9 cellular contexts compared by ENCODE assay signal in genomic region chr12:47775100-47775911, GRCh38. TPM values are rescaled to one million over a fixed set of nuclear protein-coding genes. Genes with fewer than 3 reads are reported as not detected.
A peak's percentile ranks its signal among the peaks of the same experiment; 100 is the strongest.
DNase-seq lines count a peak whose midpoint lies in the region; ATAC-seq and TF ChIP-seq lines count a peak whose summit lies in the region.
"Had no signal": no experiment of that assay in that cellular context is flagged by ENCODE, and none has a peak within 500 bp of the region (broad histone marks: within the 10 kb centered on the region; RNA-seq: fewer than 3 reads in every experiment).

No MANE protein-coding gene starts in this region.

- POLR2A ChIA-PET in CD4-positive, alpha-beta memory T cell (lab: Charles Lee; ENCODE audit: partially characterized antibody), result interaction anchor here (0.7 to 1.5 kb wide), 2 partner anchors 33 to 35 kb away, joined by 3 to 5 read pairs; no protein-coding TSS in a partner anchor

- no peak for TF ChIP-seq EP300 in stomach (IDR thresholded peaks at IDR 0.05)

- ATAC-seq in T-helper 17 cell (no peak), HG03039 (IDR thresholded peaks at IDR 0.05; ENCODE audit: unreplicated experiment) (no peak)

- no peaks in the 10 kb centered on the region for H3K9me3 Mint-ChIP-seq in CD4-positive, alpha-beta memory T cell

- H3K4me3 ChIP-seq in right atrium auricular region, result no peak overlapping the region
- no peak overlapping the region for H3K4me3 ChIP-seq in stomach
- H3K4me3 ChIP-seq in CD4-positive, alpha-beta memory T cell (ENCODE audit: low read length in 2 of 2), result no peak overlapping the region

- peaks cover 0 to 77% of the 10 kb centered on the region in 2 donors for H3K4me1 ChIP-seq in right atrium auricular region
- peaks cover 41 to 80% (median 72%) of the 10 kb centered on the region in 4 donors for H3K4me1 ChIP-seq in stomach
- peaks cover 20% of the 10 kb centered on the region for H3K4me1 ChIP-seq in CD4-positive, alpha-beta memory T cell (ENCODE audit: insufficient read depth, low read length)

- DNase-seq in NCI-H82 (lab: John Stamatoyannopoulos, UW) (peak; percentile 17), NCI-H82 treated with DMSO at 0.1 percent for 48 hours (lab: John Stamatoyannopoulos, UW; ENCODE audit: unreplicated experiment) (no peak), T-helper 17 cell (no peak), right atrium auricular region (ENCODE audit: low spot score) (no peak), stomach (no peak)
- no peak for DNase-seq in activated CD4-positive, alpha-beta T cell treated with anti-CD3 and anti-CD28 coated beads for 1 hour
- DNase-seq in CD4-positive, alpha-beta memory T cell, result no peak

- peaks cover 20% of the 10 kb centered on the region for H3K4me1 Mint-ChIP-seq in T-helper 17 cell
- H3K4me1 Mint-ChIP-seq in CD4-positive, alpha-beta memory T cell, result peaks cover 9 to 34% (median 21%) of the 10 kb centered on the region in 4 donors

- H3K27me3 ChIP-seq in right atrium auricular region (no peaks in the 10 kb centered on the region), stomach (no peaks in the 10 kb centered on the region)
- H3K27me3 ChIP-seq in CD4-positive, alpha-beta memory T cell (ENCODE audit: insufficient read depth, low read length), result no peaks in the 10 kb centered on the region

- H3K4me3 Mint-ChIP-seq in T-helper 17 cell, result peak overlapping the region; percentile 73
- H3K4me3 Mint-ChIP-seq in CD4-positive, alpha-beta memory T cell, result peak overlapping the region in 4 of 8 donors; percentile 21 to 29 (median 26)

- H3K27ac Mint-ChIP-seq in T-helper 17 cell, result no peak overlapping the region
- H3K27ac Mint-ChIP-seq in CD4-positive, alpha-beta memory T cell, result peak overlapping the region in 3 of 7 donors; percentile 36 to 58 (median 50)

- TF ChIP-seq CTCF in right atrium auricular region (IDR thresholded peaks at IDR 0.05) (no peak), stomach (IDR thresholded peaks at IDR 0.05) (no peak)

- H3K36me3 Mint-ChIP-seq in T-helper 17 cell (ENCODE audit: low read depth), result no peaks in the 10 kb centered on the region
- peaks cover 0 to 1% of the 10 kb centered on the region in 2 donors for H3K36me3 Mint-ChIP-seq in CD4-positive, alpha-beta memory T cell

- CTCF ChIA-PET in CD4-positive, alpha-beta memory T cell (lab: Charles Lee; ENCODE audit: partially characterized antibody), result interaction anchor here (1.6 to 20.2 kb wide), 6 partner anchors 8 to 64 kb away, joined by 3 to 671 read pairs (median 177); partner anchors contain the start of genes RAPGEF3 and RPAP3

- no peaks in the 10 kb centered on the region for H3K27me3 Mint-ChIP-seq in T-helper 17 cell
- no peaks in the 10 kb centered on the region for H3K27me3 Mint-ChIP-seq in CD4-positive, alpha-beta memory T cell

- H3K36me3 ChIP-seq in right atrium auricular region (no peaks in the 10 kb centered on the region), stomach (peaks cover 0 to 3% (median 0%) of the 10 kb centered on the region in 4 donors)
- H3K36me3 ChIP-seq in CD4-positive, alpha-beta memory T cell (ENCODE audit: insufficient read depth, low read length), result no peaks in the 10 kb centered on the region

- TF ChIP-seq POLR2A in stomach (IDR thresholded peaks at IDR 0.05), result no peak

- no peaks in the 10 kb centered on the region for H3K9me3 ChIP-seq in T-helper 17 cell (ENCODE audit: control insufficient read depth, low read length, poor library complexity, severe bottlenecking)
- H3K9me3 ChIP-seq in right atrium auricular region, result no peaks in the 10 kb centered on the region
- H3K9me3 ChIP-seq in stomach, result no peaks in the 10 kb centered on the region
- no peaks in the 10 kb centered on the region for H3K9me3 ChIP-seq in CD4-positive, alpha-beta memory T cell (ENCODE audit: control insufficient read depth in 1 of 2, low read length in 2 of 2)

- WGBS in stomach, 5 donors, result 69 to 79% (median 78%) methylated on average over 10 of the region's 10 CpGs

- H3K27ac ChIP-seq in right atrium auricular region (peak overlapping the region; percentile 76 to 78), stomach (peak overlapping the region in 4 of 5 donors; percentile 30 to 73 (median 54))
- no peak overlapping the region for H3K27ac ChIP-seq in CD4-positive, alpha-beta memory T cell (ENCODE audit: low read depth, low read length)

- intact Hi-C loops in stomach (cut with DNase I; ENCODE audit: low total_unique reads), result no loop called here
- intact Hi-C loops in CD4-positive, alpha-beta memory T cell (cut with micrococcal nuclease), result no loop called here

RNA-seq across cellular contexts. Expression of gene SLC48A1, which starts 2.3 kb away (rescaled TPM):
- total RNA-seq in T-helper 17 cell, result 1 to 10 TPM; 5.9 to 6.9 TPM
- 10 to 100 TPM; 48.9 to 52.0 TPM for total RNA-seq in right atrium auricular region
- total RNA-seq in stomach, result 10 to 100 TPM in 3 of 5 donors, 1 to 10 TPM in 2; 2.3 to 29.0 (median 18.1) TPM
- 10 to 100 TPM in 1 of 3 donors, 1 to 10 TPM in 2; 6.3 to 18.2 (median 9.4) TPM for polyA plus RNA-seq in stomach
- total RNA-seq in CD4-positive, alpha-beta memory T cell, result 10 to 100 TPM; 12.1 to 12.3 TPM
- 1 to 10 TPM; 8.7 to 9.0 TPM for polyA plus RNA-seq in CD4-positive, alpha-beta memory T cell

RNA-seq across cellular contexts. Expression of gene RAPGEF3, which starts 16.6 kb away (rescaled TPM):
- total RNA-seq in T-helper 17 cell (under 1 TPM; 0.27 to 0.55 TPM), right atrium auricular region (10 to 100 TPM; 19.8 to 26.8 TPM), stomach (100 to 1,000 TPM in 1 of 5 donors, 10 to 100 TPM in 4; 15.9 to 114 (median 25.0) TPM)
- 10 to 100 TPM; 21.2 to 33.1 (median 22.9) TPM for polyA plus RNA-seq in stomach
- under 1 TPM; 0.15 to 0.39 TPM for total RNA-seq in CD4-positive, alpha-beta memory T cell
- polyA plus RNA-seq in CD4-positive, alpha-beta memory T cell, result under 1 TPM in 1 of 2 donors, not detected in 1; 0.14 TPM

RNA-seq across cellular contexts. Expression of gene HDAC7, which starts 44.4 kb away (rescaled TPM):
- 100 to 1,000 TPM; 129 to 151 TPM for total RNA-seq in T-helper 17 cell
- total RNA-seq in right atrium auricular region, result 10 to 100 TPM; 33.4 to 60.2 TPM
- 100 to 1,000 TPM in 2 of 5 donors, 10 to 100 TPM in 3; 32.1 to 313 (median 66.5) TPM for total RNA-seq in stomach
- 10 to 100 TPM; 22.8 to 30.7 (median 28.6) TPM for polyA plus RNA-seq in stomach
- total RNA-seq in CD4-positive, alpha-beta memory T cell, result 100 to 1,000 TPM; 139 to 142 TPM
- polyA plus RNA-seq in CD4-positive, alpha-beta memory T cell, result 10 to 100 TPM in 1 of 2 donors, 1 to 10 TPM in 1; 7.9 to 26.8 TPM

RNA-seq across cellular contexts. Expression of gene ENDOU, which starts 50.0 kb away (rescaled TPM):
- total RNA-seq in T-helper 17 cell (under 1 TPM in 1 of 2 donors, not detected in 1; 0.12 TPM), right atrium auricular region (1 to 10 TPM in 1 of 2 donors, under 1 TPM in 1; 0.55 to 2.1 TPM), stomach (1 to 10 TPM in 1 of 5 donors, not detected in 4; 1.8 TPM)
- 1 to 10 TPM in 1 of 3 donors, not detected in 2; 7.6 TPM for polyA plus RNA-seq in stomach
- not detected for total RNA-seq in CD4-positive, alpha-beta memory T cell
- not detected for polyA plus RNA-seq in CD4-positive, alpha-beta memory T cell
- total RNA-seq: HT1080 had no signal

Comparison
In these comparisons a context has a peak if more than half of its experiments do, and no peak if none do; other contexts are left out.
1. RNA of gene RAPGEF3, which starts 16.6 kb away (total RNA-seq): 19.8 to 26.8 TPM in right atrium auricular region and 15.9 to 114 TPM in stomach; 0.27 to 0.55 TPM in T-helper 17 cell and 0.15 to 0.39 TPM in CD4-positive, alpha-beta memory T cell; every median in the first group is over 10 times any median in the second.